Comparison of ENCODE assay signal across 18 cellular contexts in the genomic region with DNA sequence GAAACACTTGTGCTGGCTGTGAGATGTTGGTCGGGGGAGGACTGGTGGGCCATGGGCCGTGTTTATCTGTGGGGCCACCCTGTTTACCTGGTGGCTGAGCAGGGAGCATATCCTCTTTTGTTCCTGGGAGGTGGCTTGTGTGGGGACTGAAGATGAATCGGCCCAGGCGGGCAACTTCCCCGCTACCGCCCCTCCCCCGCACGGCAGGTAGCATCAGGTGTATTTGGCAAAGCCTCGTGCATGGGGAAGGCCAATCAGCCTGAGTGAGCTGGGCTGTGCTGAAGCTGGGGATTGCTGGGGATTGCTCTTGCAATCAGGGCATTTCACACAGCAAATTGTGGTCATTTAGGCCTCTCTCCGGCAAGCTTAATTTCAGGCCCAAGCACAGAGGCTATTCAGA.
"Had no signal": no experiment of that assay in that cellular context is flagged by ENCODE, and none has a peak within 500 bp of the region (broad histone marks: within the 10 kb centered on the region; RNA-seq: fewer than 3 reads in every experiment).

No MANE protein-coding gene starts in this region.

- DNase-seq: activated CD4-positive, alpha-beta memory T cell treated with anti-CD3 and anti-CD28 coated beads, Interleukin-2, amount 10 ng/mL, durations not matched to agents 7 days and 5 days; activated CD4-positive, alpha-beta T cell treated with anti-CD3 and anti-CD28 coated beads for 36 hours; activated CD8-positive, alpha-beta memory T cell treated with anti-CD3 and anti-CD28 coated beads, Interleukin-2, amount 10 ng/mL, durations not matched to agents 7 days and 5 days; effector CD8-positive, alpha-beta T cell; immature natural killer cell; kidney glomerular epithelial cell; left ventricle myocardium superior; mucosa of descending colon; naive thymus-derived CD4-positive, alpha-beta T cell; pancreas; stimulated activated CD4-positive, alpha-beta T cell treated with anti-CD3 and anti-CD28 coated beads, Interleukin-4, amount 100 ng/mL, for 1 hour; stimulated activated naive CD8-positive, alpha-beta T cell treated with anti-CD3 and anti-CD28 coated beads, Interleukin-15, amount 100 ng/mL, for 72 hours; transverse colon; uterus had no signal

- H3K27ac Mint-ChIP-seq: activated CD4-positive, alpha-beta memory T cell treated with anti-CD3 and anti-CD28 coated beads, Interleukin-2, amount 10 ng/mL, durations not matched to agents 7 days and 5 days; activated CD4-positive, alpha-beta T cell treated with anti-CD3 and anti-CD28 coated beads for 36 hours; activated CD8-positive, alpha-beta memory T cell treated with anti-CD3 and anti-CD28 coated beads, Interleukin-2, amount 10 ng/mL, durations not matched to agents 7 days and 5 days; activated naive CD8-positive, alpha-beta T cell; immature natural killer cell; naive thymus-derived CD4-positive, alpha-beta T cell; stimulated activated naive CD8-positive, alpha-beta T cell treated with anti-CD3 and anti-CD28 coated beads, Interleukin-15, amount 100 ng/mL, for 72 hours had no signal

- H3K36me3 ChIP-seq: neutrophil, pancreas, suprapubic skin, transverse colon, uterus had no signal

- H3K9me3 ChIP-seq: mucosa of descending colon, neutrophil, pancreas, suprapubic skin, transverse colon, uterus had no signal

- H3K9me3 Mint-ChIP-seq: activated CD4-positive, alpha-beta memory T cell treated with anti-CD3 and anti-CD28 coated beads, Interleukin-2, amount 10 ng/mL, durations not matched to agents 7 days and 5 days; immature natural killer cell; naive thymus-derived CD4-positive, alpha-beta T cell; stimulated activated naive CD8-positive, alpha-beta T cell treated with anti-CD3 and anti-CD28 coated beads, Interleukin-15, amount 100 ng/mL, for 72 hours had no signal

- H3K27me3 ChIP-seq: pancreas, uterus had no signal

- H3K27ac ChIP-seq: neutrophil, pancreas, suprapubic skin, transverse colon, uterus had no signal

- H3K4me1 ChIP-seq: pancreas, suprapubic skin had no signal

- H3K4me3 ChIP-seq: mucosa of descending colon, pancreas, smooth muscle cell, suprapubic skin, transverse colon, uterus had no signal

- H3K4me1 Mint-ChIP-seq: activated CD4-positive, alpha-beta memory T cell treated with anti-CD3 and anti-CD28 coated beads, Interleukin-2, amount 10 ng/mL, durations not matched to agents 7 days and 5 days; activated CD4-positive, alpha-beta T cell treated with anti-CD3 and anti-CD28 coated beads for 36 hours; activated CD8-positive, alpha-beta memory T cell treated with anti-CD3 and anti-CD28 coated beads, Interleukin-2, amount 10 ng/mL, durations not matched to agents 7 days and 5 days; immature natural killer cell; stimulated activated naive CD8-positive, alpha-beta T cell treated with anti-CD3 and anti-CD28 coated beads, Interleukin-15, amount 100 ng/mL, for 72 hours had no signal

- H3K36me3 Mint-ChIP-seq: activated CD8-positive, alpha-beta memory T cell treated with anti-CD3 and anti-CD28 coated beads, Interleukin-2, amount 10 ng/mL, durations not matched to agents 7 days and 5 days; activated naive CD8-positive, alpha-beta T cell; immature natural killer cell; naive thymus-derived CD4-positive, alpha-beta T cell had no signal

- H3K4me2 ChIP-seq: smooth muscle cell had no signal

- H3K4me3 Mint-ChIP-seq: activated CD4-positive, alpha-beta memory T cell treated with anti-CD3 and anti-CD28 coated beads, Interleukin-2, amount 10 ng/mL, durations not matched to agents 7 days and 5 days; activated CD4-positive, alpha-beta T cell treated with anti-CD3 and anti-CD28 coated beads for 36 hours; activated CD8-positive, alpha-beta memory T cell treated with anti-CD3 and anti-CD28 coated beads, Interleukin-2, amount 10 ng/mL, durations not matched to agents 7 days and 5 days; activated naive CD8-positive, alpha-beta T cell; immature natural killer cell; naive thymus-derived CD4-positive, alpha-beta T cell; stimulated activated naive CD8-positive, alpha-beta T cell treated with anti-CD3 and anti-CD28 coated beads, Interleukin-15, amount 100 ng/mL, for 72 hours had no signal

- H3K27me3 Mint-ChIP-seq: activated naive CD8-positive, alpha-beta T cell had no signal
